ENCODE assay signal across 1 cellular context in genomic region chr4:101655005-101655404, GRCh38.
TF ChIP-seq lines count a peak whose summit lies in the region.

No MANE protein-coding gene starts in this region.

TF ChIP-seq in HepG2, 621 proteins besides CTCF, POLR2A, EP300 and RAD21 (continued from another document):
- peak; percentile 79 for TF ChIP-seq ATF7 (IDR thresholded peaks at IDR 0.05)
- TF ChIP-seq ATF7 (CRISPR knock-in tag; IDR thresholded peaks at IDR 0.05), result no peak
- TF ChIP-seq CREB1 (IDR thresholded peaks at IDR 0.05), result peak; percentile 68
- TF ChIP-seq CREB1 (CRISPR knock-in tag; IDR thresholded peaks at IDR 0.05), result no peak
